ENCODE assay signal across 8 cellular contexts in genomic region chr4:106502106-106502699, GRCh38.
DNase-seq lines count a peak whose midpoint lies in the region; ATAC-seq and TF ChIP-seq lines count a peak whose summit lies in the region.

No MANE protein-coding gene starts in this region.

- DNase-seq in CD14-positive monocyte (ENCODE audit: low spot score), result no peak
- peak; percentile 15 for DNase-seq in NCI-H446 treated with DMSO at 0.1 percent for 48 hours (lab: John Stamatoyannopoulos, UW)
- DNase-seq in activated T-cell treated with anti-CD3 and anti-CD28 coated beads for 24 hours (ENCODE audit: low read depth), result peak; percentile 8
- peak; percentile 12 for DNase-seq in germinal center (ENCODE audit: low spot score)
- DNase-seq in retina, result peak; percentile 59
- no peak for DNase-seq in cortex of kidney (lab: John Stamatoyannopoulos, UW)

- H3K27me3 Mint-ChIP-seq in CD14-positive monocyte (ENCODE audit: low read depth in 3 of 3), result peaks cover 0 to 11% (median 4%) of the 10 kb centered on the region in 3 donors

- H3K4me3 Mint-ChIP-seq in CD14-positive monocyte, result no peak overlapping the region

- peaks cover 3% of the 10 kb centered on the region for H3K4me1 Mint-ChIP-seq in CD14-positive monocyte

- ATAC-seq in GM18858 (IDR thresholded peaks at IDR 0.05; ENCODE audit: unreplicated experiment) (peak; percentile 83), HG03025 (IDR thresholded peaks at IDR 0.05; ENCODE audit: low FRiP score, unreplicated experiment) (peak; percentile 76)

- no peak overlapping the region for H3K27ac Mint-ChIP-seq in CD14-positive monocyte

- TF ChIP-seq CTCF in CD14-positive monocyte (IDR thresholded peaks at IDR 0.05), result peak; percentile 48

- intact Hi-C loops in CD14-positive monocyte (cut with micrococcal nuclease), result no loop called here

- H3K9me3 Mint-ChIP-seq in CD14-positive monocyte, result peaks cover 0 to 2% (median 0%) of the 10 kb centered on the region in 7 donors

- H3K36me3 Mint-ChIP-seq in CD14-positive monocyte, result no peaks in the 10 kb centered on the region

Comparison
In these comparisons a context has a peak if more than half of its experiments do, and no peak if none do; other contexts are left out.
1. DNase-seq: peak in NCI-H446 treated with DMSO at 0.1 percent for 48 hours (single experiment), activated T-cell treated with anti-CD3 and anti-CD28 coated beads for 24 hours (single experiment), germinal center (single experiment) and retina (single experiment); none in CD14-positive monocyte (single experiment) and cortex of kidney (single experiment).